Comparison of ENCODE assay signal across 17 cellular contexts in genomic region chr13:23506071-23506820, GRCh38.
DNase-seq lines count a peak whose midpoint lies in the region; ATAC-seq, FAIRE-seq and TF ChIP-seq lines count a peak whose summit lies in the region.
"Had no signal": no experiment of that assay in that cellular context is flagged by ENCODE, and none has a peak within 500 bp of the region (broad histone marks: within the 10 kb centered on the region; RNA-seq: fewer than 3 reads in every experiment).

No MANE protein-coding gene starts in this region.

- 37% methylated on average over 8 of the region's 8 CpGs for WGBS in right cardiac atrium
- WGBS in suprapubic skin = 23% methylated on average over 8 of the region's 8 CpGs

- no peaks in the 10 kb centered on the region for H3K36me3 Mint-ChIP-seq in HFFc6 (ENCODE audit: low read depth)
- H3K36me3 Mint-ChIP-seq in activated CD4-positive, alpha-beta T cell treated with anti-CD3 and anti-CD28 coated beads for 36 hours (ENCODE audit: low read depth) = no peaks in the 10 kb centered on the region
- H3K36me3 Mint-ChIP-seq: natural killer cell treated with Interleukin-12 subunit alpha and Interleukin-12 subunit beta and Interleukin-15 and Interleukin-18, amount 100 ng/mL, for 72 hours had no signal

- ATAC-seq in right cardiac atrium = peak; percentile 47 to 60
- no peak for ATAC-seq in activated CD4-positive, alpha-beta T cell treated with anti-CD3 and anti-CD28 coated beads for 36 hours
- ATAC-seq: activated T-cell treated with anti-CD3 and anti-CD28 coated beads, Interleukin-2, amount 50 U/mL, for 4 hours; body of pancreas; natural killer cell treated with Interleukin-12 subunit alpha and Interleukin-12 subunit beta and Interleukin-15 and Interleukin-18, amount 100 ng/mL, for 72 hours; stimulated activated naive CD8-positive, alpha-beta T cell treated with anti-CD3 and anti-CD28 coated beads, Interleukin-15, amount 100 ng/mL, for 72 hours had no signal

- peak overlapping the region; percentile 85 for H3K4me3 Mint-ChIP-seq in HFFc6
- no peak overlapping the region for H3K4me3 Mint-ChIP-seq in activated CD4-positive, alpha-beta T cell treated with anti-CD3 and anti-CD28 coated beads for 36 hours
- H3K4me3 Mint-ChIP-seq: activated B cell treated with CpG ODN at 0.5 μM for 24 hours; activated T-cell treated with anti-CD3 and anti-CD28 coated beads, Interleukin-2, amount 50 U/mL, for 4 hours; natural killer cell treated with Interleukin-12 subunit alpha and Interleukin-12 subunit beta and Interleukin-15 and Interleukin-18, amount 100 ng/mL, for 72 hours; stimulated activated naive CD8-positive, alpha-beta T cell treated with anti-CD3 and anti-CD28 coated beads, Interleukin-15, amount 100 ng/mL, for 72 hours had no signal

- peak overlapping the region; percentile 97 for H3K27ac Mint-ChIP-seq in HFFc6
- H3K27ac Mint-ChIP-seq in activated CD4-positive, alpha-beta T cell treated with anti-CD3 and anti-CD28 coated beads for 36 hours = no peak overlapping the region
- H3K27ac Mint-ChIP-seq: activated B cell treated with CpG ODN at 0.5 μM for 24 hours; natural killer cell treated with Interleukin-12 subunit alpha and Interleukin-12 subunit beta and Interleukin-15 and Interleukin-18, amount 100 ng/mL, for 72 hours; stimulated activated naive CD8-positive, alpha-beta T cell treated with anti-CD3 and anti-CD28 coated beads, Interleukin-15, amount 100 ng/mL, for 72 hours had no signal

- DNase-seq in HFFc6 (peak; percentile 16), brain microvascular endothelial cell (no peak), right cardiac atrium (no peak), suprapubic skin (ENCODE audit: low spot score in 2 of 2) (no peak), NCI-H524 treated with DMSO at 0.1 percent for 48 hours (lab: John Stamatoyannopoulos, UW) (no peak), GM19239 (ENCODE audit: insufficient read length, low spot score) (no peak)
- no peak for DNase-seq in activated CD4-positive, alpha-beta T cell treated with anti-CD3 and anti-CD28 coated beads for 36 hours
- DNase-seq: activated B cell treated with CpG ODN at 0.5 μM for 24 hours; activated T-cell treated with anti-CD3 and anti-CD28 coated beads, Interleukin-2, amount 50 U/mL, for 4 hours; body of pancreas; erythroblast; MM.1S; stimulated activated CD4-positive, alpha-beta T cell treated with anti-CD3 and anti-CD28 coated beads, Interleukin-4, amount 100 ng/mL, for 1 hour; stimulated activated naive CD8-positive, alpha-beta T cell treated with anti-CD3 and anti-CD28 coated beads, Interleukin-15, amount 100 ng/mL, for 72 hours had no signal

- H3K4me3 ChIP-seq in brain microvascular endothelial cell (ENCODE audit: low read depth, low read length) = no peak overlapping the region
- H3K4me3 ChIP-seq in right cardiac atrium (ENCODE audit: low read length) = no peak overlapping the region
- no peak overlapping the region for H3K4me3 ChIP-seq in suprapubic skin
- H3K4me3 ChIP-seq: body of pancreas had no signal

- H3K4me1 ChIP-seq in right cardiac atrium (ENCODE audit: control insufficient read depth, insufficient read depth, low read length) = peaks cover 2% of the 10 kb centered on the region
- H3K4me1 ChIP-seq in suprapubic skin = peaks cover 52% of the 10 kb centered on the region
- H3K4me1 ChIP-seq: body of pancreas had no signal

- TF ChIP-seq EP300 in suprapubic skin (IDR thresholded peaks at IDR 0.05) = no peak

- H3K27ac ChIP-seq in brain microvascular endothelial cell (peak overlapping the region; percentile 89), right cardiac atrium (ENCODE audit: low read length) (peak overlapping the region; percentile 37), suprapubic skin (peak overlapping the region; percentile 60)
- H3K27ac ChIP-seq: body of pancreas, HL-60 had no signal

- no peaks in the 10 kb centered on the region for H3K9me3 ChIP-seq in right cardiac atrium (ENCODE audit: control insufficient read depth, low read length)
- no peaks in the 10 kb centered on the region for H3K9me3 ChIP-seq in suprapubic skin
- H3K9me3 ChIP-seq: body of pancreas had no signal

- no peaks in the 10 kb centered on the region for H3K9me3 Mint-ChIP-seq in HFFc6
- no peaks in the 10 kb centered on the region for H3K9me3 Mint-ChIP-seq in activated CD4-positive, alpha-beta T cell treated with anti-CD3 and anti-CD28 coated beads for 36 hours (ENCODE audit: low read depth)
- H3K9me3 Mint-ChIP-seq: activated B cell treated with CpG ODN at 0.5 μM for 24 hours; activated T-cell treated with anti-CD3 and anti-CD28 coated beads, Interleukin-2, amount 50 U/mL, for 4 hours; natural killer cell treated with Interleukin-12 subunit alpha and Interleukin-12 subunit beta and Interleukin-15 and Interleukin-18, amount 100 ng/mL, for 72 hours; stimulated activated naive CD8-positive, alpha-beta T cell treated with anti-CD3 and anti-CD28 coated beads, Interleukin-15, amount 100 ng/mL, for 72 hours had no signal

- no peak for FAIRE-seq in GM19239 (lab: Jason Lieb, UNC)
- FAIRE-seq: D721Med had no signal

- H3K36me3 ChIP-seq in brain microvascular endothelial cell (replicated peaks) = no peaks in the 10 kb centered on the region
- no peaks in the 10 kb centered on the region for H3K36me3 ChIP-seq in suprapubic skin

- H3K4me1 Mint-ChIP-seq in HFFc6 (ENCODE audit: low read depth) = peaks cover 74% of the 10 kb centered on the region
- no peaks in the 10 kb centered on the region for H3K4me1 Mint-ChIP-seq in activated CD4-positive, alpha-beta T cell treated with anti-CD3 and anti-CD28 coated beads for 36 hours
- H3K4me1 Mint-ChIP-seq: activated B cell treated with CpG ODN at 0.5 μM for 24 hours; stimulated activated naive CD8-positive, alpha-beta T cell treated with anti-CD3 and anti-CD28 coated beads, Interleukin-15, amount 100 ng/mL, for 72 hours had no signal

- no peak for TF ChIP-seq CTCF in HFFc6 (IDR thresholded peaks at IDR 0.05)
- no peak for TF ChIP-seq CTCF in brain microvascular endothelial cell (IDR thresholded peaks at IDR 0.05; ENCODE audit: low read depth, low read length, missing control alignments)
- TF ChIP-seq CTCF in suprapubic skin (IDR thresholded peaks at IDR 0.05) = no peak

- CTCF ChIA-PET in activated CD4-positive, alpha-beta T cell treated with anti-CD3 and anti-CD28 coated beads for 36 hours (lab: Charles Lee) = no interaction called here

- POLR2A ChIA-PET in activated CD4-positive, alpha-beta T cell treated with anti-CD3 and anti-CD28 coated beads for 36 hours (lab: Charles Lee) = no interaction called here

- intact Hi-C loops in right cardiac atrium (cut with DNase I) = no loop called here
- intact Hi-C loops in activated CD4-positive, alpha-beta T cell treated with anti-CD3 and anti-CD28 coated beads for 36 hours (cut with DNase I, micrococcal nuclease) = no loop called here

- no peaks in the 10 kb centered on the region for H3K27me3 ChIP-seq in brain microvascular endothelial cell (replicated peaks)
- H3K27me3 ChIP-seq in right cardiac atrium (ENCODE audit: control insufficient read depth, insufficient read depth) = no peaks in the 10 kb centered on the region
- H3K27me3 ChIP-seq in suprapubic skin = no peaks in the 10 kb centered on the region
- H3K27me3 ChIP-seq: body of pancreas had no signal

- H3K27me3 Mint-ChIP-seq in HFFc6 (ENCODE audit: insufficient read depth) = no peaks in the 10 kb centered on the region; the same call in none of the 2 replicates
- peaks cover 7% of the 10 kb centered on the region for H3K27me3 Mint-ChIP-seq in activated CD4-positive, alpha-beta T cell treated with anti-CD3 and anti-CD28 coated beads for 36 hours

- no peak for TF ChIP-seq POLR2A in suprapubic skin (IDR thresholded peaks at IDR 0.05)

- in situ Hi-C loops in brain microvascular endothelial cell (cut with HindIII; ENCODE audit: low pct_ligation_motif_present, low sequenced_read_pairs) = no loop called here

Comparison
In these comparisons a context has a peak if more than half of its experiments do, and no peak if none do; other contexts are left out.
1. H3K27ac ChIP-seq: peak in every context shown above with its lines; median percentile 89 in brain microvascular endothelial cell; 60 in suprapubic skin; 37 in right cardiac atrium.